Comparison of ENCODE assay signal across 33 cellular contexts in genomic region chr7:8258734-8259133, GRCh38. TPM values are rescaled to one million over a fixed set of nuclear protein-coding genes. Genes with fewer than 3 reads are reported as not detected.
"Had no signal": no experiment of that assay in that cellular context is flagged by ENCODE, and none has a peak within 500 bp of the region (broad histone marks: within the 10 kb centered on the region; RNA-seq: fewer than 3 reads in every experiment).

No MANE protein-coding gene starts in this region.

- H3K4me3 ChIP-seq: ascending aorta, cardiac muscle cell had no signal

- H3K36me3 ChIP-seq: ascending aorta, cardiac muscle cell had no signal

- H3K9me3 ChIP-seq: ascending aorta had no signal

- DNase-seq: activated B cell treated with CpG ODN at 0.5 μM for 24 hours; activated CD4-positive, alpha-beta memory T cell treated with anti-CD3 and anti-CD28 coated beads, Interleukin-2, amount 10 ng/mL, durations not matched to agents 7 days and 5 days; activated CD4-positive, alpha-beta T cell treated with anti-CD3 and anti-CD28 coated beads for 4 hours; activated CD4-positive, alpha-beta T cell treated with anti-CD3 and anti-CD28 coated beads, Interleukin-2, amount 10 ng/mL, durations not matched to agents 24 days and 14 days; activated CD4-positive, alpha-beta T cell treated with anti-CD3 and anti-CD28 coated beads, Interleukin-2, amount 50 U/mL, for 48 hours; activated CD4-positive, CD25-positive, alpha-beta regulatory T cell treated with anti-CD3 and anti-CD28 coated beads, Interleukin-2, amount 50 U/mL, for 72 hours; activated CD8-positive, alpha-beta memory T cell treated with anti-CD3 and anti-CD28 coated beads for 24 hours; activated CD8-positive, alpha-beta memory T cell treated with anti-CD3 and anti-CD28 coated beads, Interleukin-2, amount 10 ng/mL, durations not matched to agents 7 days and 5 days; activated CD8-positive, alpha-beta memory T cell treated with anti-CD3 and anti-CD28 coated beads, Interleukin-2, amount 50 U/mL, for 48 hours; activated CD8-positive, alpha-beta T cell treated with anti-CD3 and anti-CD28 coated beads, Interleukin-2, amount 10 ng/mL, durations not matched to agents 7 days and 5 days; activated effector memory CD4-positive, alpha-beta T cell treated with Interleukin-2 at 50 U/mL for 16 hours; activated gamma-delta T cell; activated naive CD4-positive, alpha-beta T cell treated with anti-CD3 and anti-CD28 coated beads, Interleukin-2, amount 10 ng/mL, durations not matched to agents 7 days and 5 days; activated naive CD4-positive, alpha-beta T cell treated with Interleukin-2 at 50 U/mL for 16 hours; activated naive CD8-positive, alpha-beta T cell treated with anti-CD3 and anti-CD28 coated beads, Interleukin-2, amount 10 ng/mL, durations not matched to agents 7 days and 5 days; activated naive CD8-positive, alpha-beta T cell treated with anti-CD3 and anti-CD28 coated beads, Interleukin-2, amount 50 U/mL, for 24 hours; activated T-cell treated with anti-CD3 and anti-CD28 coated beads, Interleukin-2, amount 50 U/mL, for 24 hours; activated T-cell treated with anti-CD3 and anti-CD28 coated beads, Interleukin-2, amount 50 U/mL, for 48 hours; amygdala; anterior cingulate cortex; caudate nucleus; cerebellar nuclear complex; T-helper 2 cell; T-helper 9 cell had no signal

- H3K4me3 Mint-ChIP-seq: activated B cell treated with CpG ODN at 0.5 μM for 24 hours; activated CD4-positive, alpha-beta memory T cell treated with anti-CD3 and anti-CD28 coated beads, Interleukin-2, amount 10 ng/mL, durations not matched to agents 7 days and 5 days; activated CD4-positive, alpha-beta T cell treated with anti-CD3 and anti-CD28 coated beads, Interleukin-2, amount 10 ng/mL, durations not matched to agents 24 days and 14 days; activated CD8-positive, alpha-beta memory T cell treated with anti-CD3 and anti-CD28 coated beads, Interleukin-2, amount 10 ng/mL, durations not matched to agents 7 days and 5 days; activated CD8-positive, alpha-beta T cell treated with anti-CD3 and anti-CD28 coated beads, Interleukin-2, amount 10 ng/mL, durations not matched to agents 7 days and 5 days; activated naive CD4-positive, alpha-beta T cell treated with anti-CD3 and anti-CD28 coated beads, Interleukin-2, amount 10 ng/mL, durations not matched to agents 7 days and 5 days; activated naive CD4-positive, alpha-beta T cell treated with anti-CD3 and anti-CD28 coated beads, Interleukin-2, amount 50 U/mL, for 24 hours; activated naive CD8-positive, alpha-beta T cell; activated naive CD8-positive, alpha-beta T cell treated with anti-CD3 and anti-CD28 coated beads, Interleukin-2, amount 10 ng/mL, durations not matched to agents 7 days and 5 days; activated naive CD8-positive, alpha-beta T cell treated with anti-CD3 and anti-CD28 coated beads, Interleukin-2, amount 50 U/mL, for 24 hours; activated T-cell treated with anti-CD3 and anti-CD28 coated beads, Interleukin-2, amount 50 U/mL, for 24 hours; central memory CD8-positive, alpha-beta T cell; T-helper 2 cell treated with Interferon-gamma antibody and Interleukin-4, amounts not matched to agents 5 μg/mL and 100 μg/mL, for 36 hours had no signal

- H3K27me3 ChIP-seq: ascending aorta had no signal

- H3K9me3 Mint-ChIP-seq: activated B cell treated with CpG ODN at 0.5 μM for 24 hours; activated CD4-positive, alpha-beta memory T cell treated with anti-CD3 and anti-CD28 coated beads, Interleukin-2, amount 10 ng/mL, durations not matched to agents 7 days and 5 days; activated CD4-positive, alpha-beta T cell treated with anti-CD3 and anti-CD28 coated beads, Interleukin-2, amount 10 ng/mL, durations not matched to agents 24 days and 14 days; activated naive CD4-positive, alpha-beta T cell treated with anti-CD3 and anti-CD28 coated beads, Interleukin-2, amount 10 ng/mL, durations not matched to agents 7 days and 5 days; activated naive CD4-positive, alpha-beta T cell treated with anti-CD3 and anti-CD28 coated beads, Interleukin-2, amount 50 U/mL, for 24 hours; activated naive CD8-positive, alpha-beta T cell treated with anti-CD3 and anti-CD28 coated beads, Interleukin-2, amount 10 ng/mL, durations not matched to agents 7 days and 5 days; activated naive CD8-positive, alpha-beta T cell treated with anti-CD3 and anti-CD28 coated beads, Interleukin-2, amount 50 U/mL, for 24 hours; activated T-cell treated with anti-CD3 and anti-CD28 coated beads, Interleukin-2, amount 50 U/mL, for 24 hours; activated T-helper 2 cell treated with anti-CD3 and anti-CD28 coated beads, Interferon-gamma antibody, Interleukin-2, Interleukin-4, amounts not matched to agents 10 μg/mL and 5 μg/mL and 100 μg/mL, durations not matched to agents 14 hours and 24 hours and 36 hours; central memory CD8-positive, alpha-beta T cell; T-helper 2 cell treated with Interferon-gamma antibody and Interleukin-4, amounts not matched to agents 5 μg/mL and 100 μg/mL, for 36 hours had no signal

- H3K27ac Mint-ChIP-seq: activated B cell treated with CpG ODN at 0.5 μM for 24 hours; activated CD4-positive, alpha-beta memory T cell treated with anti-CD3 and anti-CD28 coated beads, Interleukin-2, amount 10 ng/mL, durations not matched to agents 7 days and 5 days; activated CD4-positive, alpha-beta T cell treated with anti-CD3 and anti-CD28 coated beads, Interleukin-2, amount 10 ng/mL, durations not matched to agents 24 days and 14 days; activated CD8-positive, alpha-beta memory T cell treated with anti-CD3 and anti-CD28 coated beads, Interleukin-2, amount 10 ng/mL, durations not matched to agents 7 days and 5 days; activated CD8-positive, alpha-beta T cell treated with anti-CD3 and anti-CD28 coated beads, Interleukin-2, amount 10 ng/mL, durations not matched to agents 7 days and 5 days; activated naive CD4-positive, alpha-beta T cell treated with anti-CD3 and anti-CD28 coated beads, Interleukin-2, amount 10 ng/mL, durations not matched to agents 7 days and 5 days; activated naive CD4-positive, alpha-beta T cell treated with anti-CD3 and anti-CD28 coated beads, Interleukin-2, amount 50 U/mL, for 24 hours; activated naive CD8-positive, alpha-beta T cell; activated naive CD8-positive, alpha-beta T cell treated with anti-CD3 and anti-CD28 coated beads, Interleukin-2, amount 10 ng/mL, durations not matched to agents 7 days and 5 days; activated naive CD8-positive, alpha-beta T cell treated with anti-CD3 and anti-CD28 coated beads, Interleukin-2, amount 50 U/mL, for 24 hours; activated T-cell treated with anti-CD3 and anti-CD28 coated beads, Interleukin-2, amount 50 U/mL, for 24 hours; activated T-helper 2 cell treated with anti-CD3 and anti-CD28 coated beads, Interferon-gamma antibody, Interleukin-2, Interleukin-4, amounts not matched to agents 10 μg/mL and 5 μg/mL and 100 μg/mL, durations not matched to agents 14 hours and 24 hours and 36 hours; T-helper 2 cell treated with Interferon-gamma antibody and Interleukin-4, amounts not matched to agents 5 μg/mL and 100 μg/mL, for 36 hours had no signal

- H3K36me3 Mint-ChIP-seq: activated CD8-positive, alpha-beta memory T cell treated with anti-CD3 and anti-CD28 coated beads, Interleukin-2, amount 10 ng/mL, durations not matched to agents 7 days and 5 days; activated naive CD4-positive, alpha-beta T cell treated with anti-CD3 and anti-CD28 coated beads, Interleukin-2, amount 10 ng/mL, durations not matched to agents 7 days and 5 days; activated naive CD4-positive, alpha-beta T cell treated with anti-CD3 and anti-CD28 coated beads, Interleukin-2, amount 50 U/mL, for 24 hours; activated naive CD8-positive, alpha-beta T cell; activated naive CD8-positive, alpha-beta T cell treated with anti-CD3 and anti-CD28 coated beads, Interleukin-2, amount 10 ng/mL, durations not matched to agents 7 days and 5 days; brain had no signal

- H3K27ac ChIP-seq: ascending aorta, cardiac muscle cell, VCaP had no signal

- ATAC-seq: activated CD8-positive, alpha-beta memory T cell treated with anti-CD3 and anti-CD28 coated beads, Interleukin-2, amount 10 ng/mL, durations not matched to agents 7 days and 5 days; activated CD8-positive, alpha-beta T cell treated with anti-CD3 and anti-CD28 coated beads, Interleukin-2, amount 10 ng/mL, durations not matched to agents 7 days and 5 days; activated naive CD8-positive, alpha-beta T cell treated with anti-CD3 and anti-CD28 coated beads, Interleukin-2, amount 50 U/mL, for 24 hours had no signal

RNA-seq across cellular contexts. Expression of gene ICA1, which starts 3.2 kb away (rescaled TPM):
- total RNA-seq: activated B cell treated with CpG ODN at 0.5 μM for 24 hours had no signal
